20 cellular contexts compared by ENCODE assay signal in genomic region chr15:87706001-87706400, GRCh38.
DNase-seq lines count a peak whose midpoint lies in the region; ATAC-seq and TF ChIP-seq lines count a peak whose summit lies in the region.
"Had no signal": no experiment of that assay in that cellular context is flagged by ENCODE, and none has a peak within 500 bp of the region (broad histone marks: within the 10 kb centered on the region; RNA-seq: fewer than 3 reads in every experiment).

No MANE protein-coding gene starts in this region.

- H3K27me3 Mint-ChIP-seq in glutamatergic neuron (ENCODE audit: unreplicated experiment): no peaks in the 10 kb centered on the region
- H3K27me3 Mint-ChIP-seq: B cell had no signal

- no peaks in the 10 kb centered on the region for H3K9me3 ChIP-seq in esophagus muscularis mucosa
- H3K9me3 ChIP-seq in stomach: no peaks in the 10 kb centered on the region
- H3K9me3 ChIP-seq: A549, Caco-2 had no signal

- no peaks in the 10 kb centered on the region for H3K27me3 ChIP-seq in esophagus muscularis mucosa
- no peaks in the 10 kb centered on the region for H3K27me3 ChIP-seq in stomach
- H3K27me3 ChIP-seq: BLaER1 treated with 17β-estradiol and CSF1 and Interleukin-3, amounts not matched to agents 10 nM and 100 nM had no signal

- DNase-seq in G401 (ENCODE audit: low spot score) (peak; percentile 63), cerebellar cortex (ENCODE audit: low spot score) (peak; percentile 53), esophagus muscularis mucosa (ENCODE audit: extremely low spot score) (peak; percentile 45), pons (ENCODE audit: low spot score) (peak; percentile 12), stomach (no peak), glutamatergic neuron (no peak)
- DNase-seq: AML-193; Caco-2; Calu3; CD4-positive, alpha-beta T cell; CD8-positive, alpha-beta T cell; DMS79 treated with DMSO at 0.1 percent for 48 hours; GDM1 had no signal

- WGBS in esophagus muscularis mucosa: 86% methylated on average over 1 of the region's 1 CpG
- 77 to 92% (median 89%) methylated on average over 1 of the region's 1 CpG for WGBS in stomach, 5 donors

- TF ChIP-seq POLR2A in esophagus muscularis mucosa (IDR thresholded peaks at IDR 0.05; ENCODE audit: low read depth) (no peak), stomach (IDR thresholded peaks at IDR 0.05) (no peak)

- H3K27ac ChIP-seq in esophagus muscularis mucosa (replicated peaks in 1 of 4) (no peak overlapping the region), stomach (no peak overlapping the region)
- H3K27ac ChIP-seq: 22Rv1; A549; BLaER1 treated with 17β-estradiol and CSF1 and Interleukin-3, amounts not matched to agents 10 nM and 100 nM; C4-2B had no signal

- intact Hi-C loops in esophagus muscularis mucosa (cut with DNase I) (no loop called here), stomach (cut with DNase I; ENCODE audit: low total_unique reads) (no loop called here)

- H3K4me3 Mint-ChIP-seq in glutamatergic neuron (ENCODE audit: unreplicated experiment): no peak overlapping the region
- H3K4me3 Mint-ChIP-seq: B cell; CD4-positive, alpha-beta T cell; CD8-positive, alpha-beta T cell had no signal

- no peak overlapping the region for H3K27ac Mint-ChIP-seq in glutamatergic neuron (ENCODE audit: unreplicated experiment)
- H3K27ac Mint-ChIP-seq: B cell; CD4-positive, alpha-beta T cell; CD8-positive, alpha-beta T cell had no signal

- H3K36me3 ChIP-seq in esophagus muscularis mucosa: no peaks in the 10 kb centered on the region
- no peaks in the 10 kb centered on the region for H3K36me3 ChIP-seq in stomach
- H3K36me3 ChIP-seq: BLaER1 treated with 17β-estradiol and CSF1 and Interleukin-3, amounts not matched to agents 10 nM and 100 nM had no signal

- peaks cover 5% of the 10 kb centered on the region for H3K36me3 Mint-ChIP-seq in glutamatergic neuron (ENCODE audit: unreplicated experiment)
- H3K36me3 Mint-ChIP-seq: CD8-positive, alpha-beta T cell had no signal

- no peak for ATAC-seq in GM19328 (IDR thresholded peaks at IDR 0.05; ENCODE audit: unreplicated experiment)
- ATAC-seq: A549; CD8-positive, alpha-beta T cell; GM12878 had no signal

- H3K4me1 ChIP-seq in esophagus muscularis mucosa: peaks cover 0 to 7% (median 0%) of the 10 kb centered on the region in 4 donors
- H3K4me1 ChIP-seq in stomach: no peaks in the 10 kb centered on the region
- H3K4me1 ChIP-seq: A549; BLaER1 treated with 17β-estradiol and CSF1 and Interleukin-3, amounts not matched to agents 10 nM and 100 nM; Caco-2 had no signal

- TF ChIP-seq CTCF in esophagus muscularis mucosa (IDR thresholded peaks at IDR 0.05): no peak
- no peak for TF ChIP-seq CTCF in stomach (IDR thresholded peaks at IDR 0.05)
- no peak for TF ChIP-seq CTCF in glutamatergic neuron (IDR thresholded peaks at IDR 0.05; ENCODE audit: partially characterized antibody, unreplicated experiment)

- in situ Hi-C loops in G401 (cut with HindIII; ENCODE audit: low sequenced_read_pairs): no loop called here

- TF ChIP-seq EP300 in esophagus muscularis mucosa (IDR thresholded peaks at IDR 0.05): no peak
- TF ChIP-seq EP300 in stomach (IDR thresholded peaks at IDR 0.05): no peak

- H3K4me1 Mint-ChIP-seq in glutamatergic neuron (ENCODE audit: low read depth, unreplicated experiment): peaks cover 15% of the 10 kb centered on the region
- H3K4me1 Mint-ChIP-seq: B cell had no signal

- no peak overlapping the region for H3K4me3 ChIP-seq in esophagus muscularis mucosa
- H3K4me3 ChIP-seq in stomach: no peak overlapping the region
- H3K4me3 ChIP-seq: A549; BLaER1 treated with 17β-estradiol and CSF1 and Interleukin-3, amounts not matched to agents 10 nM and 100 nM; GM12878 had no signal

- peaks cover 3% of the 10 kb centered on the region for H3K9me3 Mint-ChIP-seq in glutamatergic neuron (ENCODE audit: unreplicated experiment)
- H3K9me3 Mint-ChIP-seq: CD4-positive, alpha-beta T cell; CD8-positive, alpha-beta T cell had no signal

Comparison
In these comparisons a context has a peak if more than half of its experiments do, and no peak if none do; other contexts are left out.
1. DNase-seq: peak in G401 (single experiment), cerebellar cortex (single experiment), esophagus muscularis mucosa (single experiment) and pons (single experiment); none in stomach (single experiment) and glutamatergic neuron (single experiment).